In genomic region chr1:40039757-40040510, GRCh38 we compare ENCODE assay signal across 8 cellular contexts. TPM values are rescaled to one million over a fixed set of nuclear protein-coding genes. Genes with fewer than 3 reads are reported as not detected.
DNase-seq lines count a peak whose midpoint lies in the region; ATAC-seq, FAIRE-seq and TF ChIP-seq lines count a peak whose summit lies in the region.

No MANE protein-coding gene starts in this region.

- no peak for TF ChIP-seq EP300 in A549 (IDR thresholded peaks at IDR 0.05)

- CTCF ChIA-PET in A549 (lab: Yijun Ruan, JAX): interaction anchor here (0.6 to 2.7 kb wide), 4 partner anchors 70 to 357 kb away, joined by 3 to 14 read pairs (median 4); no protein-coding TSS in a partner anchor
- CTCF ChIA-PET in mammary epithelial cell (lab: Charles Lee; ENCODE audit: low non-redundant PET): interaction anchor here (0.6 kb wide), 1 partner anchor 238 kb away, joined by 3 read pairs; no protein-coding TSS in a partner anchor

- H3K4me3 ChIP-seq in A549 (peak overlapping the region; percentile 99), WI38 (ENCODE audit: low read depth, low read length) (peak overlapping the region; percentile 99), mammary epithelial cell (replicated peaks in 1 of 3; ENCODE audit: insufficient read depth in 1 of 3, low read depth in 2 of 3, low read length in 3 of 3) (peak overlapping the region; percentile 41 to 65 (median 59))

- H3K79me2 ChIP-seq in mammary epithelial cell (ENCODE audit: insufficient read depth, low read length): peaks cover 44% of the 10 kb centered on the region

- WGBS in A549 (ENCODE audit: missing lambda C conversion rate): 2% methylated on average over 22 of the region's 52 CpGs
- 0% methylated on average over 15 of the region's 52 CpGs for WGBS in mammary epithelial cell (ENCODE audit: low coverage, missing lambda C conversion rate)

- no peak for TF ChIP-seq RAD21 in A549 (conservative IDR thresholded peaks at IDR 0.05 in 1 of 2, IDR thresholded peaks at IDR 0.05 in 1 of 2)

- H3K27ac ChIP-seq in A549: peak overlapping the region; percentile 99 to 100
- H3K27ac ChIP-seq in mammary epithelial cell (ENCODE audit: insufficient read depth, low read depth, low read length): peak overlapping the region; percentile 82

- H3K4me1 ChIP-seq in A549 (peaks cover 26% of the 10 kb centered on the region), mammary epithelial cell (ENCODE audit: insufficient read depth, low read length) (peaks cover 39% of the 10 kb centered on the region)

- H3K4me2 ChIP-seq in A549 (peak overlapping the region; percentile 80), mammary epithelial cell (ENCODE audit: insufficient read depth, low read depth, low read length) (peak overlapping the region; percentile 92)

- dilution Hi-C loops in mammary epithelial cell (cut with HindIII; ENCODE audit: low sequenced_read_pairs): loop anchor here (10.0 kb wide), 1 partner anchor 235 kb away; no protein-coding TSS in a partner anchor

- POLR2A ChIA-PET in A549 (lab: Yijun Ruan, JAX): interaction anchor here (0.6 to 1.9 kb wide), 4 partner anchors 22 to 138 kb away, joined by 3 to 7 read pairs (median 4); partner anchors contain the start of gene MYCL

- in situ Hi-C loops in mammary epithelial cell (cut with MboI; ENCODE audit: low sequenced_read_pairs in 2 of 2): loop anchor here (5.0 to 10.0 kb wide), 3 partner anchors 63 to 118 kb away; no protein-coding TSS in a partner anchor

- intact Hi-C loops in mammary epithelial cell (cut with micrococcal nuclease): loop anchor here (1.0 to 2.0 kb wide), 2 partner anchors 25 to 63 kb away; no protein-coding TSS in a partner anchor

- H4K20me1 ChIP-seq in mammary epithelial cell (ENCODE audit: insufficient read depth, low read length): no peaks in the 10 kb centered on the region

- H3K27me3 ChIP-seq in mammary epithelial cell (ENCODE audit: insufficient read depth, low read length): no peaks in the 10 kb centered on the region

- ATAC-seq in A549: peak; percentile 87 to 88
- peak; percentile 52 for ATAC-seq in HG02943 (IDR thresholded peaks at IDR 0.05; ENCODE audit: low read depth, unreplicated experiment)

- TF ChIP-seq CTCF in A549 (IDR thresholded peaks at IDR 0.05) (no peak), WI38 (IDR thresholded peaks at IDR 0.05; ENCODE audit: low read depth, low read length) (no peak), mammary epithelial cell (conservative IDR thresholded peaks at IDR 0.05 in 1 of 2, IDR thresholded peaks at IDR 0.05 in 1 of 2; ENCODE audit: extremely low read depth in 1 of 2, insufficient read depth in 1 of 2, low read depth in 1 of 2, low read length in 2 of 2) (no peak)

- H3K9me3 ChIP-seq in A549 (no peaks in the 10 kb centered on the region), mammary epithelial cell (replicated peaks; ENCODE audit: insufficient read depth, low read length) (no peaks in the 10 kb centered on the region)

- peak overlapping the region; percentile 78 for H2AFZ ChIP-seq in mammary epithelial cell (ENCODE audit: low read depth, low read length)

- peaks cover 5% of the 10 kb centered on the region for H3K36me3 ChIP-seq in mammary epithelial cell (ENCODE audit: insufficient read depth, low read length)

- peak; percentile 35 for TF ChIP-seq POLR2A in A549 (IDR thresholded peaks at IDR 0.05; ENCODE audit: low read length)

- H3K9ac ChIP-seq in mammary epithelial cell (ENCODE audit: insufficient read depth, low read length): peak overlapping the region; percentile 84

- DNase-seq in A549 (ENCODE audit: low read depth in 1 of 2, low spot score in 1 of 2) (peak; percentile 60 to 88), GM18507 (ENCODE audit: extremely low spot score, insufficient read length, low read depth) (peak; percentile 75), NCI-H2081 treated with DMSO at 0.1 percent for 48 hours (lab: John Stamatoyannopoulos, UW) (peak; percentile 17), mammary epithelial cell (peak; percentile 88), islet precursor cell (peak; percentile 94)
- peak; percentile 64 to 70 for DNase-seq in stimulated activated CD4-positive, alpha-beta T cell treated with anti-CD3 and anti-CD28 coated beads, Interleukin-15, amount 100 ng/mL, for 48 hours (ENCODE audit: low read depth in 2 of 2)

- FAIRE-seq in A549 (lab: Jason Lieb, UNC): no peak
- no peak for FAIRE-seq in GM18507 (lab: Jason Lieb, UNC)

- no TSS peak for BruUV-seq in mammary epithelial cell (replicated peaks; lab: Mats Ljungman, UMichigan)

TF ChIP-seq in A549, 52 proteins besides CTCF, POLR2A, EP300 and RAD21 (continues in another document):
- TF ChIP-seq CHD2 (IDR thresholded peaks at IDR 0.05; ENCODE audit: low read length, partially characterized antibody): no peak
- TF ChIP-seq MAFK (IDR thresholded peaks at IDR 0.05; ENCODE audit: partially characterized antibody): no peak
- 0 out of 2 replicates have a peak, but pooled peaks have one; percentile 14 for TF ChIP-seq ELK1 (IDR thresholded peaks at IDR 0.05; ENCODE audit: low read depth, low read length)
- peak; percentile 75; the same call in 1 of the 2 replicates for TF ChIP-seq TP53 (CRISPR knock-in tag; IDR thresholded peaks at IDR 0.05)
- no peak for TF ChIP-seq NFE2L2 (conservative IDR thresholded peaks at IDR 0.05; ENCODE audit: low read length)
- TF ChIP-seq HOXB5 (CRISPR knock-in tag; IDR thresholded peaks at IDR 0.05): no peak
- no peak for TF ChIP-seq REST (IDR thresholded peaks at IDR 0.05)
- no peak for TF ChIP-seq SMC3 (IDR thresholded peaks at IDR 0.05)
- no peak for TF ChIP-seq RARB (CRISPR knock-in tag; IDR thresholded peaks at IDR 0.05)
- TF ChIP-seq CBX2 (IDR thresholded peaks at IDR 0.05; ENCODE audit: borderline replicate concordance, low read depth): no peak
- TF ChIP-seq MAX (IDR thresholded peaks at IDR 0.05): peak; percentile 78
- TF ChIP-seq MYC (IDR thresholded peaks at IDR 0.05; ENCODE audit: borderline replicate concordance, low read length): 0 out of 2 replicates have a peak, but pooled peaks have one; percentile 23
- peak; percentile 45 to 60; a peak in 3 of 5 replicates for TF ChIP-seq JUN (IDR thresholded peaks at IDR 0.05)
- no peak for TF ChIP-seq RNF2 (IDR thresholded peaks at IDR 0.05; ENCODE audit: borderline replicate concordance, low read depth)
- no peak; the same call in 1 of the 2 replicates for TF ChIP-seq GATA3 (IDR thresholded peaks at IDR 0.05; ENCODE audit: borderline replicate concordance)

RNA-seq across cellular contexts. Expression of gene CAP1, which starts 0.6 kb away (rescaled TPM):
- 258 and 274 TPM in 2 replicates for polyA plus RNA-seq in A549 (2011; rRNA removed)
- 131 and 150 TPM in 2 replicates for polyA plus RNA-seq in A549 (2012; cell fraction: cytosol; rRNA removed)
- polyA plus RNA-seq in A549 (2012; cell fraction: nucleus; rRNA removed): 90.3 and 116 TPM in 2 replicates
- polyA plus RNA-seq in A549 (2017; fragmentation: RNase III; extraction: RNeasy Plus Mini Kit Qiagen cat#74134 plus additional on column Dnase treatment): 267 to 294 TPM (median 274 TPM) in 3 replicates
- 135 and 165 TPM in 2 replicates for polyA minus RNA-seq in A549 (2011; rRNA and poly(A)+ RNA removed)
- 100 to 1,000 TPM; 715 to 877 TPM for total RNA-seq in mammary epithelial cell
- polyA plus RNA-seq in mammary epithelial cell: 788 TPM
- 546 TPM for polyA minus RNA-seq in mammary epithelial cell

RNA-seq across cellular contexts. Expression of gene PPT1, which starts 57.1 kb away (rescaled TPM):
- 40.2 and 64.3 TPM in 2 replicates for polyA plus RNA-seq in A549 (2011; rRNA removed)
- polyA plus RNA-seq in A549 (2012; cell fraction: cytosol; rRNA removed): 14.6 and 18.1 TPM in 2 replicates
- polyA plus RNA-seq in A549 (2012; cell fraction: nucleus; rRNA removed): 11.3 and 12.4 TPM in 2 replicates
- polyA plus RNA-seq in A549 (2017; fragmentation: RNase III; extraction: RNeasy Plus Mini Kit Qiagen cat#74134 plus additional on column Dnase treatment): 55.9 to 57.2 TPM (median 56.7 TPM) in 3 replicates
- polyA minus RNA-seq in A549 (2011; rRNA and poly(A)+ RNA removed): 31.2 and 39.1 TPM in 2 replicates
- 10 to 100 TPM; 22.5 to 36.9 TPM for total RNA-seq in mammary epithelial cell
- 42.8 TPM for polyA plus RNA-seq in mammary epithelial cell
- 108 TPM for polyA minus RNA-seq in mammary epithelial cell

Comparison
In these comparisons a context has a peak if more than half of its experiments do, and no peak if none do; other contexts are left out.
1. Peak in every context shown above with its lines: DNase-seq, ATAC-seq, H3K4me3 ChIP-seq and H3K27ac ChIP-seq.
2. DNase-seq: peak in every context shown above with its lines; median percentile 94 in islet precursor cell; 88 in mammary epithelial cell; 75 in GM18507; 74 in A549; 67 in stimulated activated CD4-positive, alpha-beta T cell treated with anti-CD3 and anti-CD28 coated beads, Interleukin-15, amount 100 ng/mL, for 48 hours; 17 in NCI-H2081 treated with DMSO at 0.1 percent for 48 hours.